ENCODE assay signal across 14 cellular contexts in genomic region chr19:6038634-6039405, GRCh38.
DNase-seq lines count a peak whose midpoint lies in the region; ATAC-seq and TF ChIP-seq lines count a peak whose summit lies in the region.
"Had no signal": no experiment of that assay in that cellular context is flagged by ENCODE, and none has a peak within 500 bp of the region (broad histone marks: within the 10 kb centered on the region; RNA-seq: fewer than 3 reads in every experiment).

No MANE protein-coding gene starts in this region.

- no peak for TF ChIP-seq CTCF in GM12864 (IDR thresholded peaks at IDR 0.05; ENCODE audit: low read depth, low read length, missing control alignments)

- no peak overlapping the region for H3K4me3 ChIP-seq in GM12864 (ENCODE audit: low read depth, low read length)
- H3K4me3 ChIP-seq: colonic mucosa, left lung had no signal

- DNase-seq in GM12864 (ENCODE audit: low read depth), result peak; percentile 73
- peak; percentile 61 for DNase-seq in fibroblast of gingiva (ENCODE audit: low read depth)
- no peak for DNase-seq in NCI-H748 (lab: John Stamatoyannopoulos, UW; ENCODE audit: unreplicated experiment)
- no peak for DNase-seq in activated gamma-delta T cell treated with Interleukin-2 at 50 U/mL for 16 hours
- no peak for DNase-seq in DMS 273 treated with DMSO at 0.1 percent for 48 hours (lab: John Stamatoyannopoulos, UW)
- no peak for DNase-seq in NCI-H446 treated with DMSO at 0.1 percent for 48 hours (lab: John Stamatoyannopoulos, UW)
- DNase-seq: Calu3, colonic mucosa, KG1, NCI-H524 had no signal

- ATAC-seq in GM18868 (IDR thresholded peaks at IDR 0.05; ENCODE audit: unreplicated experiment), result peak; percentile 54
- ATAC-seq in HG03432 (IDR thresholded peaks at IDR 0.05; ENCODE audit: unreplicated experiment), result peak; percentile 64
- ATAC-seq: left lung, SK-N-SH treated with all-trans-retinoic acid at 6 μM for 48 hours had no signal

Comparison
In these comparisons a context has a peak if more than half of its experiments do, and no peak if none do; other contexts are left out.
1. DNase-seq: peak in GM12864 (single experiment) and fibroblast of gingiva (single experiment); none in NCI-H748 (single experiment), activated gamma-delta T cell treated with Interleukin-2 at 50 U/mL for 16 hours (single experiment), DMS 273 treated with DMSO at 0.1 percent for 48 hours (single experiment) and NCI-H446 treated with DMSO at 0.1 percent for 48 hours (single experiment).